Comparison of ENCODE assay signal across 11 cellular contexts in genomic region chr17:67574658-67575293, GRCh38.
A peak's percentile ranks its signal among the peaks of the same experiment; 100 is the strongest.
DNase-seq lines count a peak whose midpoint lies in the region; ATAC-seq and TF ChIP-seq lines count a peak whose summit lies in the region.
"Had no signal": no experiment of that assay in that cellular context is flagged by ENCODE, and none has a peak within 500 bp of the region (broad histone marks: within the 10 kb centered on the region; RNA-seq: fewer than 3 reads in every experiment).

No MANE protein-coding gene starts in this region.

- no peak for TF ChIP-seq EP300 in stomach (IDR thresholded peaks at IDR 0.05)

- H3K36me3 ChIP-seq in CD8-positive, alpha-beta T cell (ENCODE audit: insufficient read depth, low read length): peaks cover 12% of the 10 kb centered on the region
- H3K36me3 ChIP-seq in stomach: peaks cover 0 to 18% (median 9%) of the 10 kb centered on the region in 4 donors

- no peak overlapping the region for H3K27ac ChIP-seq in CD8-positive, alpha-beta T cell (ENCODE audit: low read depth, low read length)
- H3K27ac ChIP-seq in stomach: no peak overlapping the region

- no peak overlapping the region for H3K4me3 ChIP-seq in CD8-positive, alpha-beta T cell (ENCODE audit: low read depth, low read length)
- H3K4me3 ChIP-seq in stomach: no peak overlapping the region

- H3K36me3 Mint-ChIP-seq in CD8-positive, alpha-beta T cell: peaks cover 62% of the 10 kb centered on the region
- peaks cover 9% of the 10 kb centered on the region for H3K36me3 Mint-ChIP-seq in T-helper 17 cell (ENCODE audit: low read depth)

- peaks cover 31% of the 10 kb centered on the region for H3K4me1 Mint-ChIP-seq in CD8-positive, alpha-beta T cell (ENCODE audit: low read depth)
- H3K4me1 Mint-ChIP-seq in T-helper 17 cell: peaks cover 14% of the 10 kb centered on the region

- 81 to 90% (median 89%) methylated on average over 11 to 13 of the region's 13 CpGs for WGBS in stomach, 5 donors

- POLR2A ChIA-PET in CD8-positive, alpha-beta T cell (lab: Charles Lee): no interaction called here

- CTCF ChIA-PET in CD8-positive, alpha-beta T cell (lab: Charles Lee): interaction anchor here (0.9 kb wide), 2 partner anchors 196 to 241 kb away, joined by 3 read pairs; no protein-coding TSS in a partner anchor

- H3K27ac Mint-ChIP-seq in CD8-positive, alpha-beta T cell: peak overlapping the region; percentile 72
- H3K27ac Mint-ChIP-seq in T-helper 17 cell: peak overlapping the region; percentile 61
- H3K27ac Mint-ChIP-seq: activated CD4-positive, alpha-beta memory T cell treated with anti-CD3 and anti-CD28 coated beads, Interleukin-2, amount 10 ng/mL, durations not matched to agents 7 days and 5 days had no signal

- no peak for TF ChIP-seq POLR2A in stomach (IDR thresholded peaks at IDR 0.05)

- no peaks in the 10 kb centered on the region for H3K4me1 ChIP-seq in CD8-positive, alpha-beta T cell (ENCODE audit: insufficient read depth, low read length)
- H3K4me1 ChIP-seq in stomach: peaks cover 0 to 9% (median 3%) of the 10 kb centered on the region in 4 donors

- ATAC-seq in CD8-positive, alpha-beta T cell: no peak
- ATAC-seq in GM18909 (IDR thresholded peaks at IDR 0.05; ENCODE audit: poor library complexity, unreplicated experiment) (peak; percentile 35), HG02642 (IDR thresholded peaks at IDR 0.05; ENCODE audit: poor library complexity, unreplicated experiment) (peak; percentile 44), T-helper 17 cell (no peak), GM21381 (IDR thresholded peaks at IDR 0.05; ENCODE audit: unreplicated experiment) (no peak)

- H3K9me3 ChIP-seq in CD8-positive, alpha-beta T cell (ENCODE audit: low read length): no peaks in the 10 kb centered on the region
- H3K9me3 ChIP-seq in T-helper 17 cell (ENCODE audit: control insufficient read depth, low read length, poor library complexity, severe bottlenecking) (no peaks in the 10 kb centered on the region), stomach (no peaks in the 10 kb centered on the region)
- H3K9me3 ChIP-seq: SK-N-SH had no signal

- no peaks in the 10 kb centered on the region for H3K27me3 ChIP-seq in CD8-positive, alpha-beta T cell (ENCODE audit: insufficient read depth, low read length)
- H3K27me3 ChIP-seq in stomach: no peaks in the 10 kb centered on the region

- no peak for TF ChIP-seq CTCF in CD8-positive, alpha-beta T cell (IDR thresholded peaks at IDR 0.05)
- no peak for TF ChIP-seq CTCF in stomach (IDR thresholded peaks at IDR 0.05)

- peak in 1 of 7 experiments; percentile 1 for DNase-seq in CD8-positive, alpha-beta T cell
- DNase-seq in T-helper 17 cell (no peak), stomach (no peak), T-helper 1 cell (no peak), AML-193 (lab: John Stamatoyannopoulos, UW) (no peak)
- DNase-seq: activated CD4-positive, alpha-beta memory T cell treated with anti-CD3 and anti-CD28 coated beads, Interleukin-2, amount 10 ng/mL, durations not matched to agents 7 days and 5 days; amygdala; SK-N-SH had no signal

- intact Hi-C loops in CD8-positive, alpha-beta T cell (cut with DNase I, micrococcal nuclease): no loop called here
- intact Hi-C loops in stomach (cut with DNase I; ENCODE audit: low total_unique reads): no loop called here

- no peaks in the 10 kb centered on the region for H3K27me3 Mint-ChIP-seq in CD8-positive, alpha-beta T cell (ENCODE audit: low read depth)
- no peaks in the 10 kb centered on the region for H3K27me3 Mint-ChIP-seq in T-helper 17 cell
- H3K27me3 Mint-ChIP-seq: activated CD4-positive, alpha-beta memory T cell treated with anti-CD3 and anti-CD28 coated beads, Interleukin-2, amount 10 ng/mL, durations not matched to agents 7 days and 5 days had no signal

- H3K9me3 Mint-ChIP-seq in CD8-positive, alpha-beta T cell: no peaks in the 10 kb centered on the region
- H3K9me3 Mint-ChIP-seq: activated CD4-positive, alpha-beta memory T cell treated with anti-CD3 and anti-CD28 coated beads, Interleukin-2, amount 10 ng/mL, durations not matched to agents 7 days and 5 days had no signal

- H3K4me3 Mint-ChIP-seq in CD8-positive, alpha-beta T cell: no peak overlapping the region
- H3K4me3 Mint-ChIP-seq in T-helper 17 cell: no peak overlapping the region
- H3K4me3 Mint-ChIP-seq: activated CD4-positive, alpha-beta memory T cell treated with anti-CD3 and anti-CD28 coated beads, Interleukin-2, amount 10 ng/mL, durations not matched to agents 7 days and 5 days had no signal

Comparison
In these comparisons a context has a peak if more than half of its experiments do, and no peak if none do; other contexts are left out.
1. ATAC-seq: peak in GM18909 (single experiment) and HG02642 (single experiment); none in CD8-positive, alpha-beta T cell (single experiment), T-helper 17 cell (single experiment) and GM21381 (single experiment).